In genomic region chr7:137820677-137821420, GRCh38 we compare ENCODE assay signal across 8 cellular contexts. TPM values are rescaled to one million over a fixed set of nuclear protein-coding genes. Genes with fewer than 3 reads are reported as not detected.
DNase-seq lines count a peak whose midpoint lies in the region; ATAC-seq and TF ChIP-seq lines count a peak whose summit lies in the region.

No MANE protein-coding gene starts in this region.

- ATAC-seq in GM19468 (IDR thresholded peaks at IDR 0.05; ENCODE audit: extremely low read depth, unreplicated experiment), result peak; percentile 63
- ATAC-seq in activated naive CD4-positive, alpha-beta T cell treated with anti-CD3 and anti-CD28 coated beads, Interleukin-2, amount 50 U/mL, for 72 hours, result no peak
- ATAC-seq in naive thymus-derived CD4-positive, alpha-beta T cell, result no peak

- no peaks in the 10 kb centered on the region for H3K9me3 ChIP-seq in endodermal cell (ENCODE audit: control insufficient read depth, low read length)
- H3K9me3 ChIP-seq in neuron (ENCODE audit: low read length), result no peaks in the 10 kb centered on the region
- H3K9me3 ChIP-seq in naive thymus-derived CD4-positive, alpha-beta T cell (ENCODE audit: control insufficient read depth in 2 of 3, low read length in 3 of 3), result no peaks in the 10 kb centered on the region
- H3K9me3 ChIP-seq in trophoblast cell (ENCODE audit: insufficient read depth, low read depth, low read length), result no peaks in the 10 kb centered on the region

- no peak overlapping the region for H3K4ac ChIP-seq in trophoblast cell (ENCODE audit: low read depth, low read length)

- H3K18ac ChIP-seq in trophoblast cell (ENCODE audit: low read length), result no peak overlapping the region

- DNase-seq in NCI-H1436 treated with DMSO at 0.1 percent for 48 hours (lab: John Stamatoyannopoulos, UW) (peak; percentile 78), endodermal cell (peak; percentile 96), trophoblast cell (no peak)
- no peak for DNase-seq in activated naive CD4-positive, alpha-beta T cell treated with anti-CD3 and anti-CD28 coated beads, Interleukin-2, amount 50 U/mL, for 72 hours (ENCODE audit: low spot score in 2 of 2)
- DNase-seq in naive thymus-derived CD4-positive, alpha-beta T cell, result no peak
- DNase-seq in activated CD4-positive, alpha-beta memory T cell treated with anti-CD3 and anti-CD28 coated beads, Interleukin-2, amount 10 ng/mL, durations not matched to agents 7 days and 5 days, result no peak

- H4K12ac ChIP-seq in trophoblast cell (ENCODE audit: low read depth, low read length), result no peak overlapping the region

- no peaks in the 10 kb centered on the region for H3K9me3 Mint-ChIP-seq in endodermal cell
- peaks cover 0 to 3% of the 10 kb centered on the region in 2 donors for H3K9me3 Mint-ChIP-seq in activated naive CD4-positive, alpha-beta T cell treated with anti-CD3 and anti-CD28 coated beads, Interleukin-2, amount 50 U/mL, for 72 hours
- peaks cover 0 to 2% (median 0%) of the 10 kb centered on the region in 11 donors for H3K9me3 Mint-ChIP-seq in naive thymus-derived CD4-positive, alpha-beta T cell
- no peaks in the 10 kb centered on the region for H3K9me3 Mint-ChIP-seq in activated CD4-positive, alpha-beta memory T cell treated with anti-CD3 and anti-CD28 coated beads, Interleukin-2, amount 10 ng/mL, durations not matched to agents 7 days and 5 days

- H3K4me1 ChIP-seq in endodermal cell (ENCODE audit: control insufficient read depth, insufficient read depth, low read length) (peaks cover 10% of the 10 kb centered on the region), neuron (ENCODE audit: insufficient read depth, low read length) (peaks cover 24% of the 10 kb centered on the region), trophoblast cell (ENCODE audit: control insufficient read depth in 1 of 2, insufficient read depth in 2 of 2, low read length in 2 of 2) (no peaks in the 10 kb centered on the region)
- H3K4me1 ChIP-seq in naive thymus-derived CD4-positive, alpha-beta T cell (ENCODE audit: control insufficient read depth in 2 of 2, insufficient read depth in 2 of 2, low read length in 2 of 2), result no peaks in the 10 kb centered on the region

- H2BK5ac ChIP-seq in trophoblast cell (ENCODE audit: low read depth, low read length, poor library complexity), result no peak overlapping the region

- no peaks in the 10 kb centered on the region for H3K79me2 ChIP-seq in trophoblast cell (ENCODE audit: control insufficient read depth, insufficient read depth, low read length, poor library complexity)

- 8% methylated on average over 3 to 8 of the region's 8 CpGs for WGBS in endodermal cell (ENCODE audit: insufficient coverage in 1 of 2, insufficient read length in 1 of 2), 2 experiments
- no CpG with 5 or more reads among the region's 8 CpGs for WGBS in trophoblast cell (ENCODE audit: extremely low coverage, insufficient coverage, insufficient read length)

- H3K27me3 Mint-ChIP-seq in endodermal cell (ENCODE audit: insufficient read depth), result no peaks in the 10 kb centered on the region
- H3K27me3 Mint-ChIP-seq in naive thymus-derived CD4-positive, alpha-beta T cell, result peaks cover 1 to 40% (median 34%) of the 10 kb centered on the region in 5 donors
- peaks cover 2% of the 10 kb centered on the region for H3K27me3 Mint-ChIP-seq in activated CD4-positive, alpha-beta memory T cell treated with anti-CD3 and anti-CD28 coated beads, Interleukin-2, amount 10 ng/mL, durations not matched to agents 7 days and 5 days

- H4K91ac ChIP-seq in trophoblast cell (ENCODE audit: low read depth, low read length), result no peak overlapping the region

- no peak overlapping the region for H4K8ac ChIP-seq in trophoblast cell (ENCODE audit: low read depth, low read length)

- no peak for TF ChIP-seq CTCF in endodermal cell (conservative IDR thresholded peaks at IDR 0.05)

- H3K27me3 ChIP-seq in endodermal cell (ENCODE audit: control insufficient read depth, insufficient read depth, low read length, poor library complexity, severe bottlenecking) (no peaks in the 10 kb centered on the region), neuron (ENCODE audit: insufficient read depth, low read length) (no peaks in the 10 kb centered on the region), trophoblast cell (ENCODE audit: insufficient read depth, low read length) (no peaks in the 10 kb centered on the region)
- H3K27me3 ChIP-seq in naive thymus-derived CD4-positive, alpha-beta T cell (ENCODE audit: control insufficient read depth in 2 of 2, insufficient read depth in 2 of 2, low read length in 2 of 2), result no peaks in the 10 kb centered on the region

- no peaks in the 10 kb centered on the region for H3K36me3 Mint-ChIP-seq in endodermal cell (ENCODE audit: low read depth)
- no peaks in the 10 kb centered on the region for H3K36me3 Mint-ChIP-seq in activated naive CD4-positive, alpha-beta T cell treated with anti-CD3 and anti-CD28 coated beads, Interleukin-2, amount 50 U/mL, for 72 hours
- no peaks in the 10 kb centered on the region for H3K36me3 Mint-ChIP-seq in naive thymus-derived CD4-positive, alpha-beta T cell
- H3K36me3 Mint-ChIP-seq in activated CD4-positive, alpha-beta memory T cell treated with anti-CD3 and anti-CD28 coated beads, Interleukin-2, amount 10 ng/mL, durations not matched to agents 7 days and 5 days (ENCODE audit: low read depth), result no peaks in the 10 kb centered on the region

- intact Hi-C loops in naive thymus-derived CD4-positive, alpha-beta T cell (cut with micrococcal nuclease), result no loop called here

- peaks cover 31% of the 10 kb centered on the region for H3K4me1 Mint-ChIP-seq in endodermal cell
- H3K4me1 Mint-ChIP-seq in naive thymus-derived CD4-positive, alpha-beta T cell, result no peaks in the 10 kb centered on the region
- H3K4me1 Mint-ChIP-seq in activated CD4-positive, alpha-beta memory T cell treated with anti-CD3 and anti-CD28 coated beads, Interleukin-2, amount 10 ng/mL, durations not matched to agents 7 days and 5 days, result no peaks in the 10 kb centered on the region

- peak overlapping the region; percentile 34 for H3K4me3 Mint-ChIP-seq in endodermal cell
- H3K4me3 Mint-ChIP-seq in naive thymus-derived CD4-positive, alpha-beta T cell, result no peak overlapping the region
- no peak overlapping the region for H3K4me3 Mint-ChIP-seq in activated CD4-positive, alpha-beta memory T cell treated with anti-CD3 and anti-CD28 coated beads, Interleukin-2, amount 10 ng/mL, durations not matched to agents 7 days and 5 days

- H3K4me2 ChIP-seq in trophoblast cell (ENCODE audit: low read length), result no peak overlapping the region

- H3K9ac ChIP-seq in endodermal cell (ENCODE audit: extremely low read depth, low read length, poor library complexity, severe bottlenecking), result peak overlapping the region; percentile 63
- no peak overlapping the region for H3K9ac ChIP-seq in trophoblast cell (ENCODE audit: low read length)

- H2AFZ ChIP-seq in neuron (ENCODE audit: low read depth, low read length) (peak overlapping the region; percentile 31), trophoblast cell (ENCODE audit: insufficient read depth, low read length, poor library complexity) (no peak overlapping the region)

- H2BK12ac ChIP-seq in trophoblast cell (ENCODE audit: low read length), result no peak overlapping the region

- H3K4me3 ChIP-seq in endodermal cell (ENCODE audit: low read length), result peak overlapping the region; percentile 68
- H3K4me3 ChIP-seq in neuron (ENCODE audit: low read length), result peak overlapping the region; percentile 22
- H3K4me3 ChIP-seq in naive thymus-derived CD4-positive, alpha-beta T cell (ENCODE audit: low read length), result no peak overlapping the region
- no peak overlapping the region for H3K4me3 ChIP-seq in trophoblast cell (ENCODE audit: low read depth, low read length)

- CTCF ChIA-PET in naive thymus-derived CD4-positive, alpha-beta T cell (lab: Charles Lee), result no interaction called here
- CTCF ChIA-PET in activated CD4-positive, alpha-beta memory T cell treated with anti-CD3 and anti-CD28 coated beads, Interleukin-2, amount 10 ng/mL, durations not matched to agents 7 days and 5 days (lab: Charles Lee), result no interaction called here

- no peaks in the 10 kb centered on the region for H3K79me1 ChIP-seq in trophoblast cell (ENCODE audit: low read length)

- POLR2A ChIA-PET in naive thymus-derived CD4-positive, alpha-beta T cell (lab: Charles Lee), result no interaction called here
- POLR2A ChIA-PET in activated CD4-positive, alpha-beta memory T cell treated with anti-CD3 and anti-CD28 coated beads, Interleukin-2, amount 10 ng/mL, durations not matched to agents 7 days and 5 days (lab: Charles Lee), result no interaction called here

- no peak overlapping the region for H2AK5ac ChIP-seq in trophoblast cell (ENCODE audit: low read length)

- H3K27ac ChIP-seq in endodermal cell (ENCODE audit: low read depth, low read length), result peak overlapping the region; percentile 4
- H3K27ac ChIP-seq in naive thymus-derived CD4-positive, alpha-beta T cell (ENCODE audit: low read depth, low read length), result no peak overlapping the region
- no peak overlapping the region for H3K27ac ChIP-seq in trophoblast cell (ENCODE audit: low read depth, low read length)

- peak overlapping the region; percentile 64 for H3K27ac Mint-ChIP-seq in endodermal cell
- H3K27ac Mint-ChIP-seq in activated naive CD4-positive, alpha-beta T cell treated with anti-CD3 and anti-CD28 coated beads, Interleukin-2, amount 50 U/mL, for 72 hours, result no peak overlapping the region
- no peak overlapping the region for H3K27ac Mint-ChIP-seq in naive thymus-derived CD4-positive, alpha-beta T cell
- H3K27ac Mint-ChIP-seq in activated CD4-positive, alpha-beta memory T cell treated with anti-CD3 and anti-CD28 coated beads, Interleukin-2, amount 10 ng/mL, durations not matched to agents 7 days and 5 days, result no peak overlapping the region

- H3K23ac ChIP-seq in trophoblast cell (ENCODE audit: low read length), result no peak overlapping the region

- no peak overlapping the region for H3K14ac ChIP-seq in trophoblast cell (ENCODE audit: low read length)

- no peak overlapping the region for H2BK120ac ChIP-seq in trophoblast cell (ENCODE audit: insufficient read depth, low read length, poor library complexity)

- H3K36me3 ChIP-seq in endodermal cell (ENCODE audit: control insufficient read depth, insufficient read depth, low read length), result no peaks in the 10 kb centered on the region
- no peaks in the 10 kb centered on the region for H3K36me3 ChIP-seq in neuron (ENCODE audit: insufficient read depth, low read length)
- H3K36me3 ChIP-seq in naive thymus-derived CD4-positive, alpha-beta T cell (ENCODE audit: control insufficient read depth in 2 of 3, insufficient read depth in 3 of 3, low read length in 3 of 3), result no peaks in the 10 kb centered on the region
- H3K36me3 ChIP-seq in trophoblast cell (ENCODE audit: control insufficient read depth in 1 of 2, insufficient read depth in 2 of 2, low read length in 2 of 2), result no peaks in the 10 kb centered on the region

RNA-seq across cellular contexts. Expression of gene DGKI, which starts 25.9 kb away (rescaled TPM):
- total RNA-seq in endodermal cell, result under 1 TPM; 0.04 to 0.64 TPM
- 1.6 TPM for polyA plus RNA-seq in endodermal cell (2013, experiment 1 of 2)
- polyA plus RNA-seq in endodermal cell (2013, experiment 2 of 2), result 0.66 TPM
- total RNA-seq in activated naive CD4-positive, alpha-beta T cell treated with anti-CD3 and anti-CD28 coated beads, Interleukin-2, amount 50 U/mL, for 72 hours, result 10 to 100 TPM in 1 of 2 donors, under 1 TPM in 1; 0.71 to 16.8 TPM
- 1 to 10 TPM in 1 of 5 experiments, not detected in 4; 1.3 TPM for total RNA-seq in naive thymus-derived CD4-positive, alpha-beta T cell
- polyA plus RNA-seq in naive thymus-derived CD4-positive, alpha-beta T cell, result not detected
- 0.99 and 1.2 TPM in 2 replicates for polyA plus RNA-seq in trophoblast cell (2013)
- under 1 TPM; 0.53 to 0.91 TPM for total RNA-seq in activated CD4-positive, alpha-beta memory T cell treated with anti-CD3 and anti-CD28 coated beads, Interleukin-2, amount 10 ng/mL, durations not matched to agents 7 days and 5 days

Comparison
In these comparisons a context has a peak if more than half of its experiments do, and no peak if none do; other contexts are left out.
1. DNase-seq: peak in NCI-H1436 treated with DMSO at 0.1 percent for 48 hours (single experiment) and endodermal cell (single experiment); none in activated naive CD4-positive, alpha-beta T cell treated with anti-CD3 and anti-CD28 coated beads, Interleukin-2, amount 50 U/mL, for 72 hours (0 of 2), naive thymus-derived CD4-positive, alpha-beta T cell (0 of 9), trophoblast cell (0 of 2) and activated CD4-positive, alpha-beta memory T cell treated with anti-CD3 and anti-CD28 coated beads, Interleukin-2, amount 10 ng/mL, durations not matched to agents 7 days and 5 days (single experiment).
2. H3K4me3 ChIP-seq: peak in endodermal cell (single experiment) and neuron (single experiment); none in naive thymus-derived CD4-positive, alpha-beta T cell (single experiment) and trophoblast cell (single experiment).